In genomic region chr6:52191824-52192223, GRCh38 we compare ENCODE assay signal across 2 cellular contexts.
TF ChIP-seq lines count a peak whose summit lies in the region.

No MANE protein-coding gene starts in this region.

TF ChIP-seq in GM23338, 12 proteins besides CTCF, POLR2A, EP300 and RAD21:
- TF ChIP-seq, protein P1, sequence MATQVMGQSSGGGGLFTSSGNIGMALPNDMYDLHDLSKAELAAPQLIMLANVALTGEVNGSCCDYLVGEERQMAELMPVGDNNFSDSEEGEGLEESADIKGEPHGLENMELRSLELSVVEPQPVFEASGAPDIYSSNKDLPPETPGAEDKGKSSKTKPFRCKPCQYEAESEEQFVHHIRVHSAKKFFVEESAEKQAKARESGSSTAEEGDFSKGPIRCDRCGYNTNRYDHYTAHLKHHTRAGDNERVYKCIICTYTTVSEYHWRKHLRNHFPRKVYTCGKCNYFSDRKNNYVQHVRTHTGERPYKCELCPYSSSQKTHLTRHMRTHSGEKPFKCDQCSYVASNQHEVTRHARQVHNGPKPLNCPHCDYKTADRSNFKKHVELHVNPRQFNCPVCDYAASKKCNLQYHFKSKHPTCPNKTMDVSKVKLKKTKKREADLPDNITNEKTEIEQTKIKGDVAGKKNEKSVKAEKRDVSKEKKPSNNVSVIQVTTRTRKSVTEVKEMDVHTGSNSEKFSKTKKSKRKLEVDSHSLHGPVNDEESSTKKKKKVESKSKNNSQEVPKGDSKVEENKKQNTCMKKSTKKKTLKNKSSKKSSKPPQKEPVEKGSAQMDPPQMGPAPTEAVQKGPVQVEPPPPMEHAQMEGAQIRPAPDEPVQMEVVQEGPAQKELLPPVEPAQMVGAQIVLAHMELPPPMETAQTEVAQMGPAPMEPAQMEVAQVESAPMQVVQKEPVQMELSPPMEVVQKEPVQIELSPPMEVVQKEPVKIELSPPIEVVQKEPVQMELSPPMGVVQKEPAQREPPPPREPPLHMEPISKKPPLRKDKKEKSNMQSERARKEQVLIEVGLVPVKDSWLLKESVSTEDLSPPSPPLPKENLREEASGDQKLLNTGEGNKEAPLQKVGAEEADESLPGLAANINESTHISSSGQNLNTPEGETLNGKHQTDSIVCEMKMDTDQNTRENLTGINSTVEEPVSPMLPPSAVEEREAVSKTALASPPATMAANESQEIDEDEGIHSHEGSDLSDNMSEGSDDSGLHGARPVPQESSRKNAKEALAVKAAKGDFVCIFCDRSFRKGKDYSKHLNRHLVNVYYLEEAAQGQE (IDR thresholded peaks at IDR 0.05; ENCODE audit: unreplicated experiment), result no peak
- TF ChIP-seq ZNF331 (CRISPR knock-in tag; IDR thresholded peaks at IDR 0.05; ENCODE audit: low read depth) (no peak), STAT1 (IDR thresholded peaks at IDR 0.05; ENCODE audit: unreplicated experiment) (no peak), ZNF114 (CRISPR knock-in tag; IDR thresholded peaks at IDR 0.05) (no peak), CREB1 (CRISPR knock-in tag; IDR thresholded peaks at IDR 0.05; ENCODE audit: low read depth) (no peak), POLR2AphosphoS5 (IDR thresholded peaks at IDR 0.05; ENCODE audit: low read depth) (no peak), ETS1 (IDR thresholded peaks at IDR 0.05) (no peak), EZH2phosphoT487 (IDR thresholded peaks at IDR 0.05; ENCODE audit: unreplicated experiment) (no peak), ZNF462 (CRISPR knock-in tag; IDR thresholded peaks at IDR 0.05) (no peak), JUNB (IDR thresholded peaks at IDR 0.05; ENCODE audit: unreplicated experiment) (no peak), EZH2 (IDR thresholded peaks at IDR 0.05; ENCODE audit: low read depth, unreplicated experiment) (no peak), NANOG (IDR thresholded peaks at IDR 0.05; ENCODE audit: borderline replicate concordance) (no peak)

TF ChIP-seq in liver, 16 proteins besides CTCF, POLR2A, EP300 and RAD21 (continued from another document):
- TF ChIP-seq TAF1 (conservative IDR thresholded peaks at IDR 0.05) (no peak), JUND (IDR thresholded peaks at IDR 0.05) (no peak), NR2F2 (IDR thresholded peaks at IDR 0.05) (no peak), ZBTB33 (IDR thresholded peaks at IDR 0.05) (no peak), FOXA2 (IDR thresholded peaks at IDR 0.05) (peak; percentile 41), HNF4G (IDR thresholded peaks at IDR 0.05) (peak; percentile 48), SP1 (IDR thresholded peaks at IDR 0.05) (peak; percentile 47), FOXA1 (IDR thresholded peaks at IDR 0.05) (no peak), RXRA (IDR thresholded peaks at IDR 0.05) (peak; percentile 10 to 11)
- TF ChIP-seq, protein P2, sequence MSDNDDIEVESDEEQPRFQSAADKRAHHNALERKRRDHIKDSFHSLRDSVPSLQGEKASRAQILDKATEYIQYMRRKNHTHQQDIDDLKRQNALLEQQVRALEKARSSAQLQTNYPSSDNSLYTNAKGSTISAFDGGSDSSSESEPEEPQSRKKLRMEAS (IDR thresholded peaks at IDR 0.05), result no peak
